In genomic region chr22:32255217-32255616, GRCh38 we compare ENCODE assay signal across 35 cellular contexts. TPM values are rescaled to one million over a fixed set of nuclear protein-coding genes. Genes with fewer than 3 reads are reported as not detected.
"Had no signal": no experiment of that assay in that cellular context is flagged by ENCODE, and none has a peak within 500 bp of the region (broad histone marks: within the 10 kb centered on the region; RNA-seq: fewer than 3 reads in every experiment).

Gene SLC5A4, minus strand, starts transcription at chr22:32255347. Its CDS starts 18 bp downstream, at chr22:32255329.

- H3K27ac ChIP-seq: adrenal gland, body of pancreas, brain microvascular endothelial cell, breast epithelium, VCaP had no signal

- H3K9me3 Mint-ChIP-seq: activated B cell treated with CpG ODN at 0.5 μM for 24 hours; activated CD4-positive, alpha-beta memory T cell treated with anti-CD3 and anti-CD28 coated beads for 36 hours; activated CD4-positive, alpha-beta T cell treated with anti-CD3 and anti-CD28 coated beads, Interleukin-2, amount 10 ng/mL, durations not matched to agents 24 days and 14 days; activated CD8-positive, alpha-beta T cell treated with anti-CD3 and anti-CD28 coated beads for 36 hours; activated naive CD4-positive, alpha-beta T cell treated with anti-CD3 and anti-CD28 coated beads for 36 hours; activated naive CD4-positive, alpha-beta T cell treated with anti-CD3 and anti-CD28 coated beads, Interleukin-2, amount 50 U/mL, for 72 hours; activated naive CD8-positive, alpha-beta T cell treated with anti-CD3 and anti-CD28 coated beads for 36 hours; activated T-cell treated with anti-CD3 and anti-CD28 coated beads, Interleukin-2, amount 50 U/mL, for 4 hours; activated T-cell treated with anti-CD3 and anti-CD28 coated beads, Interleukin-2, amount 50 U/mL, for 72 hours; activated T-helper 1 cell treated with anti-CD3 and anti-CD28 coated beads, Interleukin-12 subunit alpha, Interleukin-12 subunit beta, Interleukin-2, Interleukin-4 antibody, amounts not matched to agents 30 ng/mL and 10 ng/mL and 1 ng/mL, durations not matched to agents 14 hours and 24 hours and 36 hours; activated T-helper 17 cell treated with anti-CD3 and anti-CD28 coated beads, Interleukin-2, amount 50 U/mL, for 72 hours; T-helper 1 cell treated with Interleukin-12 subunit alpha and Interleukin-12 subunit beta and Interleukin-4 antibody, amounts not matched to agents 30 μg/mL and 1 μg/mL, for 36 hours; T-helper 2 cell treated with Interferon-gamma antibody and Interleukin-4, amounts not matched to agents 5 μg/mL and 100 μg/mL, for 36 hours had no signal

- H3K36me3 ChIP-seq: adrenal gland, brain microvascular endothelial cell, breast epithelium had no signal

- H3K4me1 Mint-ChIP-seq: activated B cell treated with CpG ODN at 0.5 μM for 24 hours; activated naive CD8-positive, alpha-beta T cell treated with anti-CD3 and anti-CD28 coated beads for 36 hours; activated T-helper 17 cell treated with anti-CD3 and anti-CD28 coated beads, Interleukin-2, amount 50 U/mL, for 72 hours had no signal

- H3K36me3 Mint-ChIP-seq: activated CD4-positive, alpha-beta memory T cell treated with anti-CD3 and anti-CD28 coated beads for 36 hours; activated naive CD4-positive, alpha-beta T cell treated with anti-CD3 and anti-CD28 coated beads, Interleukin-2, amount 50 U/mL, for 72 hours; activated naive CD8-positive, alpha-beta T cell treated with anti-CD3 and anti-CD28 coated beads for 36 hours had no signal

- H3K9me3 ChIP-seq: adrenal gland, body of pancreas, breast epithelium had no signal

- DNase-seq: activated B cell treated with CpG ODN at 0.5 μM for 24 hours; activated CD4-positive, alpha-beta memory T cell treated with anti-CD3 and anti-CD28 coated beads for 36 hours; activated CD4-positive, alpha-beta T cell treated with anti-CD3 and anti-CD28 coated beads for 4 hours; activated CD4-positive, alpha-beta T cell treated with anti-CD3 and anti-CD28 coated beads, Interleukin-2, amount 10 ng/mL, durations not matched to agents 24 days and 14 days; activated CD4-positive, alpha-beta T cell treated with anti-CD3 and anti-CD28 coated beads, Interleukin-2, amount 50 U/mL, for 1 hour; activated CD4-positive, alpha-beta T cell treated with anti-CD3 and anti-CD28 coated beads, Interleukin-2, amount 50 U/mL, for 4 hours; activated CD4-positive, CD25-positive, alpha-beta regulatory T cell treated with anti-CD3 and anti-CD28 coated beads, Interleukin-2, amount 50 U/mL, for 72 hours; activated CD8-positive, alpha-beta memory T cell treated with anti-CD3 and anti-CD28 coated beads, Interleukin-2, amount 50 U/mL, for 4 hours; activated effector memory CD4-positive, alpha-beta T cell treated with anti-CD3 and anti-CD28 coated beads, Interleukin-2, amount 50 U/mL, for 16 hours; activated gamma-delta T cell treated with Interleukin-2 at 50 U/mL for 16 hours; activated naive CD4-positive, alpha-beta T cell; activated naive CD4-positive, alpha-beta T cell treated with anti-CD3 and anti-CD28 coated beads for 36 hours; activated naive CD8-positive, alpha-beta T cell treated with anti-CD3 and anti-CD28 coated beads for 36 hours; activated T-cell treated with anti-CD3 and anti-CD28 coated beads for 4 hours; activated T-cell treated with anti-CD3 and anti-CD28 coated beads, Interleukin-2, amount 50 U/mL, for 1 hour; activated T-cell treated with anti-CD3 and anti-CD28 coated beads, Interleukin-2, amount 50 U/mL, for 4 hours; activated T-cell treated with anti-CD3 and anti-CD28 coated beads, Interleukin-2, amount 50 U/mL, for 72 hours; adrenal gland; amniotic stem cell; aorta; body of pancreas; brain microvascular endothelial cell; central memory CD4-positive, alpha-beta T cell; T-helper 1 cell; T-helper 2 cell; T-helper 9 cell had no signal

- H3K4me3 Mint-ChIP-seq: activated B cell treated with CpG ODN at 0.5 μM for 24 hours; activated CD4-positive, alpha-beta memory T cell treated with anti-CD3 and anti-CD28 coated beads for 36 hours; activated CD4-positive, alpha-beta T cell treated with anti-CD3 and anti-CD28 coated beads, Interleukin-2, amount 10 ng/mL, durations not matched to agents 24 days and 14 days; activated CD8-positive, alpha-beta T cell treated with anti-CD3 and anti-CD28 coated beads for 36 hours; activated naive CD4-positive, alpha-beta T cell treated with anti-CD3 and anti-CD28 coated beads for 36 hours; activated naive CD8-positive, alpha-beta T cell treated with anti-CD3 and anti-CD28 coated beads for 36 hours; activated T-cell treated with anti-CD3 and anti-CD28 coated beads, Interleukin-2, amount 50 U/mL, for 4 hours; activated T-cell treated with anti-CD3 and anti-CD28 coated beads, Interleukin-2, amount 50 U/mL, for 72 hours; activated T-helper 1 cell treated with anti-CD3 and anti-CD28 coated beads, Interleukin-12 subunit alpha, Interleukin-12 subunit beta, Interleukin-2, Interleukin-4 antibody, amounts not matched to agents 30 ng/mL and 10 ng/mL and 1 ng/mL, durations not matched to agents 14 hours and 24 hours and 36 hours; activated T-helper 17 cell treated with anti-CD3 and anti-CD28 coated beads, Interleukin-2, amount 50 U/mL, for 72 hours; T-helper 1 cell treated with Interleukin-12 subunit alpha and Interleukin-12 subunit beta and Interleukin-4 antibody, amounts not matched to agents 30 μg/mL and 1 μg/mL, for 36 hours; T-helper 2 cell treated with Interferon-gamma antibody and Interleukin-4, amounts not matched to agents 5 μg/mL and 100 μg/mL, for 36 hours had no signal

- ATAC-seq: activated CD8-positive, alpha-beta T cell treated with anti-CD3 and anti-CD28 coated beads for 36 hours; activated T-cell treated with anti-CD3 and anti-CD28 coated beads, Interleukin-2, amount 50 U/mL, for 4 hours; activated T-cell treated with anti-CD3 and anti-CD28 coated beads, Interleukin-2, amount 50 U/mL, for 72 hours; body of pancreas had no signal

- H3K4me3 ChIP-seq: adrenal gland, body of pancreas, breast epithelium had no signal

- H3K27ac Mint-ChIP-seq: activated B cell treated with CpG ODN at 0.5 μM for 24 hours; activated CD4-positive, alpha-beta memory T cell treated with anti-CD3 and anti-CD28 coated beads for 36 hours; activated CD4-positive, alpha-beta T cell treated with anti-CD3 and anti-CD28 coated beads, Interleukin-2, amount 10 ng/mL, durations not matched to agents 24 days and 14 days; activated CD8-positive, alpha-beta T cell treated with anti-CD3 and anti-CD28 coated beads for 36 hours; activated naive CD4-positive, alpha-beta T cell treated with anti-CD3 and anti-CD28 coated beads for 36 hours; activated naive CD4-positive, alpha-beta T cell treated with anti-CD3 and anti-CD28 coated beads, Interleukin-2, amount 50 U/mL, for 72 hours; activated naive CD8-positive, alpha-beta T cell treated with anti-CD3 and anti-CD28 coated beads for 36 hours; activated T-cell treated with anti-CD3 and anti-CD28 coated beads, Interleukin-2, amount 50 U/mL, for 72 hours; activated T-helper 1 cell treated with anti-CD3 and anti-CD28 coated beads, Interleukin-12 subunit alpha, Interleukin-12 subunit beta, Interleukin-2, Interleukin-4 antibody, amounts not matched to agents 30 ng/mL and 10 ng/mL and 1 ng/mL, durations not matched to agents 14 hours and 24 hours and 36 hours; activated T-helper 17 cell treated with anti-CD3 and anti-CD28 coated beads, Interleukin-2, amount 50 U/mL, for 72 hours; T-helper 1 cell treated with Interleukin-12 subunit alpha and Interleukin-12 subunit beta and Interleukin-4 antibody, amounts not matched to agents 30 μg/mL and 1 μg/mL, for 36 hours; T-helper 2 cell treated with Interferon-gamma antibody and Interleukin-4, amounts not matched to agents 5 μg/mL and 100 μg/mL, for 36 hours had no signal

- H3K4me1 ChIP-seq: adrenal gland, body of pancreas, breast epithelium had no signal

- H3K27me3 ChIP-seq: adrenal gland, body of pancreas, brain microvascular endothelial cell, breast epithelium had no signal

RNA-seq across cellular contexts. Expression of gene SLC5A4, which starts in this region (rescaled TPM):
- total RNA-seq: activated B cell treated with CpG ODN at 0.5 μM for 24 hours; activated CD4-positive, alpha-beta memory T cell treated with anti-CD3 and anti-CD28 coated beads for 36 hours; activated CD4-positive, alpha-beta T cell treated with anti-CD3 and anti-CD28 coated beads, Interleukin-2, amount 10 ng/mL, durations not matched to agents 24 days and 14 days; activated CD8-positive, alpha-beta memory T cell treated with anti-CD3 and anti-CD28 coated beads for 36 hours; activated CD8-positive, alpha-beta T cell treated with anti-CD3 and anti-CD28 coated beads for 36 hours; activated naive CD4-positive, alpha-beta T cell treated with anti-CD3 and anti-CD28 coated beads for 36 hours; activated naive CD4-positive, alpha-beta T cell treated with anti-CD3 and anti-CD28 coated beads, Interleukin-2, amount 50 U/mL, for 72 hours; activated naive CD8-positive, alpha-beta T cell treated with anti-CD3 and anti-CD28 coated beads for 36 hours; activated T-cell treated with anti-CD3 and anti-CD28 coated beads, Interleukin-2, amount 50 U/mL, for 4 hours; activated T-cell treated with anti-CD3 and anti-CD28 coated beads, Interleukin-2, amount 50 U/mL, for 72 hours; activated T-helper 1 cell treated with anti-CD3 and anti-CD28 coated beads, Interleukin-12 subunit alpha, Interleukin-12 subunit beta, Interleukin-2, Interleukin-4 antibody, amounts not matched to agents 30 ng/mL and 10 ng/mL and 1 ng/mL, durations not matched to agents 14 hours and 24 hours and 36 hours; activated T-helper 17 cell treated with anti-CD3 and anti-CD28 coated beads, Interleukin-2, amount 50 U/mL, for 72 hours had no signal
